Comparison of ENCODE assay signal across 10 cellular contexts in the genomic region with DNA sequence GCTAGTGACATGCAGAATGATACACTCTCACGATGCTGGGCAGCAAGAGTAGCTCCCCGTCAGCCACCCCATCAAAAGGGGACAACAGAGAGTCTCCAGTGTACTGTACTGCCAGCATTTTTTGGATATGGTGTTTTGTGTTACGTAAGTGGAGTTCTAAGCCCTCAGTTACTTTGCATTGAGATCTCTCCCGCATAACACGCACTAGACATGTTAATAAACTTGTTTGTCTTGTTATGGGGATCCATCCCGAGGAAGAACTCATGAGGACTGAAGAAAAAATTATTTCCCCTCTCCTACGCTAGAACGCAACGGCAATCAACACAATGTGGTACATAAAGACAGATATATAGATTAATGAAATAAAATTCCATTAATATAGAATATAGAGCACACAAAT.
"Had no signal": no experiment of that assay in that cellular context is flagged by ENCODE, and none has a peak within 500 bp of the region (broad histone marks: within the 10 kb centered on the region; RNA-seq: fewer than 3 reads in every experiment).

No MANE protein-coding gene starts in this region.

- FAIRE-seq: HepG2, K562 had no signal

- DNase-seq: GM23248, GOT3, H7, HFFc6, KG1 had no signal

- H3K27ac ChIP-seq: GM23248, HL-60 had no signal

- ATAC-seq: HCT116, HepG2, K562 had no signal

- H3K4me3 Mint-ChIP-seq: HFFc6 had no signal

- H3K27ac Mint-ChIP-seq: HFFc6 had no signal

- H3K9me3 ChIP-seq: HAP-1 had no signal

- H3K9me3 Mint-ChIP-seq: HFFc6 had no signal

- H3K4me3 ChIP-seq: GM23248, HAP-1, K562 had no signal
